ENCODE assay signal across 9 cellular contexts in the genomic region with DNA sequence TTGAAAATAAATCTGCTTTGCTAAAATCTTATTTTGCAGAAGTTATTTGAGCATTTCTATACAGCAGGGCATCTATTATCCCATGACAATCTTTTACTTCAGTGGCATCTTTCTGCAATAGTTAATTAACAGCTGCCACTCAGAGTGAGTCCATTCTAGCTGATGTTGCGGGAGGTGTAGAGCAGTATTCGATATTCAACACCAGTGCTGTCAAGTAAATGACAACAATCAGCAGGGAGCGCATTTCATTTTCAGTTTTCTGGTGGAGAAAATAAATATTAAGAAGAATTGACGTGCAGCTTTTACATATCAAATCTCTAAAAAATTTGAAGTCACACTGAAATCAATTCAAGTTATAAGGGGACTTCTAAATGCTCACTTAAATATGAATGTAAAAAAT.
"Had no signal": no experiment of that assay in that cellular context is flagged by ENCODE, and none has a peak within 500 bp of the region (broad histone marks: within the 10 kb centered on the region; RNA-seq: fewer than 3 reads in every experiment).

No MANE protein-coding gene starts in this region.

- H3K4me1 ChIP-seq: HAP-1 had no signal

- H3K4me2 ChIP-seq: GM23338 had no signal

- H3K36me3 ChIP-seq: HAP-1 had no signal

- H3K9me3 ChIP-seq: HAP-1 had no signal

- DNase-seq: GM23248, GOT3, H7, H9, HCEC 1CT, HFFc6 had no signal

- ATAC-seq: GM23338, HCT116 had no signal

- H2AFZ ChIP-seq: GM23248, GM23338 had no signal

- H3K4me3 ChIP-seq: GM23248, GM23338, HAP-1 had no signal

- H3K27ac ChIP-seq: GM23248 had no signal

- H3K9ac ChIP-seq: GM23248 had no signal
